ENCODE assay signal across 13 cellular contexts in the genomic region with DNA sequence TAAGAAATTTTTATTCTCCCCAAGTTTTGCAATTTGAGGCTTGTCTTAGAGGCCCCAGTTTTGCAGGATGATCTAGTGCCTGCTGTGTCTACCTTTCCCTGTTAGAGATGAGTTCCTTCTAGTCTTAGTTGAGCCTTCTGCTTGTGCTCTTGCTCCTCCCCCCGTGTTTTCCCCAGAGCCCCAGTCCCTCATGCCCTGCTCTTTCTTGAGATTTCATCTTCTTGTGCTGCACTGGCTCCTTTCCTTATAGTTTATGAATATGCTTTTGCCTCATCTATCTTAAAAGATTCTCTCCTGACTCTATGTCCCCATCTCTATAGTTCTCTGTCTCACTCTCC. TPM values are rescaled to one million over a fixed set of nuclear protein-coding genes. Genes with fewer than 3 reads are reported as not detected.
DNase-seq lines count a peak whose midpoint lies in the region; ATAC-seq and TF ChIP-seq lines count a peak whose summit lies in the region.
"Had no signal": no experiment of that assay in that cellular context is flagged by ENCODE, and none has a peak within 500 bp of the region (broad histone marks: within the 10 kb centered on the region; RNA-seq: fewer than 3 reads in every experiment).

No MANE protein-coding gene starts in this region.

- no peaks in the 10 kb centered on the region for H4K20me1 ChIP-seq in osteoblast (ENCODE audit: insufficient read depth, low read length)

- peaks cover 8% of the 10 kb centered on the region for H3K4me1 ChIP-seq in osteoblast (ENCODE audit: insufficient read depth, low read length)
- H3K4me1 ChIP-seq in transverse colon: peaks cover 0 to 7% (median 2%) of the 10 kb centered on the region in 4 donors
- H3K4me1 ChIP-seq: prostate gland had no signal

- H3K27me3 ChIP-seq in osteoblast (ENCODE audit: insufficient read depth, low read length): peaks cover 39% of the 10 kb centered on the region
- H3K27me3 ChIP-seq in transverse colon: peaks cover 39% of the 10 kb centered on the region

- no peaks in the 10 kb centered on the region for H3K79me2 ChIP-seq in osteoblast (ENCODE audit: insufficient read depth, low read length)

- peak; percentile 34 for ATAC-seq in GM18873 (IDR thresholded peaks at IDR 0.05; ENCODE audit: low FRiP score, unreplicated experiment)
- ATAC-seq in GM21526 (IDR thresholded peaks at IDR 0.05; ENCODE audit: low FRiP score, unreplicated experiment): peak; percentile 44
- peak; percentile 39 for ATAC-seq in HG02973 (IDR thresholded peaks at IDR 0.05; ENCODE audit: unreplicated experiment)
- peak; percentile 10 for ATAC-seq in HG03521 (IDR thresholded peaks at IDR 0.05; ENCODE audit: unreplicated experiment)
- ATAC-seq: esophagus mucosa had no signal

- H3K4me3 ChIP-seq in osteoblast (ENCODE audit: insufficient read depth, low read length) (no peak overlapping the region), transverse colon (no peak overlapping the region)
- H3K4me3 ChIP-seq: prostate gland had no signal

- no peak for TF ChIP-seq EP300 in transverse colon (IDR thresholded peaks at IDR 0.05; ENCODE audit: low read depth)

- no peak for DNase-seq in osteoblast (ENCODE audit: insufficient read length, low spot score, missing footprints)
- no peak for DNase-seq in NCI-H446 treated with DMSO at 0.1 percent for 48 hours (lab: John Stamatoyannopoulos, UW)
- DNase-seq in occipital lobe (lab: John Stamatoyannopoulos, UW): no peak
- DNase-seq in transverse colon: no peak
- DNase-seq: activated naive CD8-positive, alpha-beta T cell treated with anti-CD3 and anti-CD28 coated beads for 36 hours; mesendoderm; stimulated activated CD4-positive, alpha-beta T cell treated with anti-CD3 and anti-CD28 coated beads, Interleukin-4, amount 100 ng/mL, for 1 hour had no signal

- no peak overlapping the region for H3K4me2 ChIP-seq in osteoblast (ENCODE audit: insufficient read depth, low read length)

- H3K27ac ChIP-seq in osteoblast (ENCODE audit: low read depth, low read length): no peak overlapping the region
- H3K27ac ChIP-seq in transverse colon: no peak overlapping the region
- H3K27ac ChIP-seq: prostate gland had no signal

- no peak overlapping the region for H2AFZ ChIP-seq in osteoblast (ENCODE audit: low read length)

- WGBS in transverse colon (ENCODE audit: low coverage in 1 of 2), 2 donors: 31 to 50% methylated on average over 1 of the region's 1 CpG

- intact Hi-C loops in transverse colon (cut with DNase I; ENCODE audit: low total_unique reads): no loop called here

- no peak for TF ChIP-seq POLR2A in transverse colon (IDR thresholded peaks at IDR 0.05)

- no peaks in the 10 kb centered on the region for H3K36me3 ChIP-seq in osteoblast (ENCODE audit: insufficient read depth, low read length)
- no peaks in the 10 kb centered on the region for H3K36me3 ChIP-seq in transverse colon
- H3K36me3 ChIP-seq: prostate gland had no signal

- in situ Hi-C loops in transverse colon (cut with MboI; ENCODE audit: low pct_ligation_motif_present in 1 of 4, low pct_unique_long_range_greater_than_20kb in 1 of 4, low sequenced_read_pairs in 3 of 4): no loop called here

- H3K9me3 ChIP-seq in osteoblast (ENCODE audit: low read depth, low read length) (no peaks in the 10 kb centered on the region), transverse colon (no peaks in the 10 kb centered on the region)
- H3K9me3 ChIP-seq: prostate gland had no signal

- no peak for TF ChIP-seq CTCF in osteoblast (IDR thresholded peaks at IDR 0.05; ENCODE audit: extremely low read depth, low read depth, low read length)
- TF ChIP-seq CTCF in transverse colon (IDR thresholded peaks at IDR 0.05): no peak

RNA-seq across cellular contexts. Expression of gene GAP43, which starts 4.7 kb away (rescaled TPM):
- total RNA-seq in osteoblast: 2.1 and 3.6 TPM in 2 replicates
- total RNA-seq in occipital lobe: 148 TPM
- total RNA-seq in transverse colon: 1 to 10 TPM in 3 of 4 donors, not detected in 1; 2.2 to 3.5 (median 2.6) TPM
- total RNA-seq: esophagus mucosa had no signal

Comparison
In these comparisons a context has a peak if more than half of its experiments do, and no peak if none do; other contexts are left out.
1. RNA of gene GAP43, which starts 4.7 kb away (total RNA-seq): 148 TPM in occipital lobe (single experiment); 2.1 to 3.6 TPM in osteoblast and 2.2 to 3.5 TPM in transverse colon; every median in the first group is over 10 times any median in the second.
2. Peak in every context shown above with its lines, with median percentiles within 50 percentile points of each other: ATAC-seq.